Comparison of ENCODE assay signal across 18 cellular contexts in the genomic region with DNA sequence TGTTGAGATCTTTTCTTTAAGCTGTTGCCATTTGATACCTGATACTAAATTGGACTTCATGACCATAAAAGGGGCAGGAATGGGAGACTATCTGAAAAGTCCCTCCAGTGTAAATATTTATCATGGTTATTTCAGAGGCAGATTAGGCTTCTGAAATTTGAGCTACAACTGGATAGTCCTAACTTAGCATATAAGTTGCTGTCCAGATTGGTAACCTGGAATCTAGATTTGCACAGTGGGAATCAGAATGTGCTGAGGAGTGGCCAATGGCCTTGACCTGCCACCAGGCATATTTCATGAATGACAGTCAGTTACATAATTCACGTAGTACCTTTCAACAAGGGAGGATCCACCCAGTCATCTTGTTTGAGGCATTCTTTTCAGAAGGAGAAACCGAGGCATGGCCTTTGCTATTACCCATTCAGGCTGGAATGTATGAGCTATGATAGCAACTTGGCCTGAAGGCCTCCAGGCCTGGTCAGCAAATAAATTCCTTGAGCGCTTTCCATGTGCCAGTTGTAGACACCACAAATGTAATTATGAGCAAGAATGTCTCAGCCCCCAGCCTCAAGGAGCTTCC.
DNase-seq lines count a peak whose midpoint lies in the region; ATAC-seq and TF ChIP-seq lines count a peak whose summit lies in the region.
"Had no signal": no experiment of that assay in that cellular context is flagged by ENCODE, and none has a peak within 500 bp of the region (broad histone marks: within the 10 kb centered on the region; RNA-seq: fewer than 3 reads in every experiment).

No MANE protein-coding gene starts in this region.

- no peaks in the 10 kb centered on the region for H3K9me3 Mint-ChIP-seq in mesothelial cell of epicardium

- H3K4me3 Mint-ChIP-seq in mesothelial cell of epicardium = no peak overlapping the region
- H3K4me3 Mint-ChIP-seq: WTC11 had no signal

- TF ChIP-seq POLR2A in vagina (IDR thresholded peaks at IDR 0.05) = no peak

- H3K4me1 ChIP-seq in ascending aorta = peaks cover 10 to 18% of the 10 kb centered on the region in 2 donors
- peaks cover 0 to 26% (median 15%) of the 10 kb centered on the region in 5 donors for H3K4me1 ChIP-seq in subcutaneous abdominal adipose tissue (ENCODE audit: control insufficient read depth in 5 of 5, insufficient read depth in 5 of 5, low read length in 5 of 5)
- H3K4me1 ChIP-seq in left lung = no peaks in the 10 kb centered on the region
- H3K4me1 ChIP-seq in vagina = no peaks in the 10 kb centered on the region

- H3K9me3 ChIP-seq in ascending aorta = no peaks in the 10 kb centered on the region
- no peaks in the 10 kb centered on the region for H3K9me3 ChIP-seq in subcutaneous abdominal adipose tissue (ENCODE audit: control insufficient read depth in 5 of 5, low read length in 5 of 5)
- H3K9me3 ChIP-seq in left lung = no peaks in the 10 kb centered on the region
- no peaks in the 10 kb centered on the region for H3K9me3 ChIP-seq in vagina
- H3K9me3 ChIP-seq: neutrophil had no signal

- no peaks in the 10 kb centered on the region for H3K27me3 Mint-ChIP-seq in mesothelial cell of epicardium (ENCODE audit: low read depth)

- DNase-seq in NCI-H2196 treated with DMSO at 0.1 percent for 48 hours (lab: John Stamatoyannopoulos, UW; ENCODE audit: unreplicated experiment) (peak; percentile 11), NCI-H2196 (lab: John Stamatoyannopoulos, UW; ENCODE audit: unreplicated experiment) (no peak), ascending aorta (ENCODE audit: low spot score in 2 of 2) (no peak), mesothelial cell of epicardium (ENCODE audit: low spot score in 2 of 2, unreplicated experiment in 2 of 2) (no peak), left lung (no peak), vagina (ENCODE audit: extremely low spot score in 2 of 2) (no peak)
- DNase-seq: ACHN; activated effector memory CD4-positive, alpha-beta T cell treated with Interleukin-2 at 50 U/mL for 16 hours; anterior cingulate cortex; erythroblast; glutamatergic neuron; NCI-H524 treated with DMSO at 0.1 percent for 48 hours; stimulated activated CD4-positive, alpha-beta T cell treated with anti-CD3 and anti-CD28 coated beads, Interleukin-4, amount 100 ng/mL, for 4 hours had no signal

- peaks cover 20% of the 10 kb centered on the region for H3K4me1 Mint-ChIP-seq in mesothelial cell of epicardium

- no peaks in the 10 kb centered on the region for H3K36me3 ChIP-seq in ascending aorta
- H3K36me3 ChIP-seq in subcutaneous abdominal adipose tissue (ENCODE audit: control insufficient read depth in 5 of 5, insufficient read depth in 5 of 5, low read length in 5 of 5) = peaks cover 0 to 10% (median 5%) of the 10 kb centered on the region in 5 donors
- H3K36me3 ChIP-seq in left lung = no peaks in the 10 kb centered on the region
- no peaks in the 10 kb centered on the region for H3K36me3 ChIP-seq in vagina

- H3K9ac ChIP-seq in subcutaneous abdominal adipose tissue (ENCODE audit: low read length in 5 of 5) = no peak overlapping the region

- H3K27me3 ChIP-seq in ascending aorta (no peaks in the 10 kb centered on the region), subcutaneous abdominal adipose tissue (ENCODE audit: control insufficient read depth in 5 of 5, insufficient read depth in 4 of 5, low read length in 5 of 5) (no peaks in the 10 kb centered on the region), left lung (no peaks in the 10 kb centered on the region), vagina (no peaks in the 10 kb centered on the region)
- H3K27me3 ChIP-seq: neutrophil had no signal

- peak overlapping the region; percentile 40 for H3K27ac Mint-ChIP-seq in mesothelial cell of epicardium
- H3K27ac Mint-ChIP-seq: WTC11 had no signal

- intact Hi-C loops in ascending aorta (cut with DNase I) = loop anchor here (2.0 kb wide), 1 partner anchor 14 kb away; no protein-coding TSS in a partner anchor
- intact Hi-C loops in left lung (cut with DNase I) = no loop called here
- intact Hi-C loops in vagina (cut with DNase I) = no loop called here

- ATAC-seq in left lung (no peak), GM21423 (IDR thresholded peaks at IDR 0.05; ENCODE audit: unreplicated experiment) (no peak)
- ATAC-seq: WTC11 had no signal

- peak overlapping the region; percentile 59 to 73 for H3K27ac ChIP-seq in ascending aorta
- H3K27ac ChIP-seq in subcutaneous abdominal adipose tissue (ENCODE audit: low read depth, low read length) = peak overlapping the region; percentile 3
- H3K27ac ChIP-seq in left lung = no peak overlapping the region
- H3K27ac ChIP-seq in vagina = no peak overlapping the region
- H3K27ac ChIP-seq: neutrophil, RWPE1 had no signal

- H3K4me3 ChIP-seq in ascending aorta (no peak overlapping the region), subcutaneous abdominal adipose tissue (ENCODE audit: low read depth in 1 of 5, low read length in 5 of 5) (no peak overlapping the region), left lung (no peak overlapping the region), vagina (no peak overlapping the region)

- peaks cover 9% of the 10 kb centered on the region for H3K36me3 Mint-ChIP-seq in mesothelial cell of epicardium

- TF ChIP-seq CTCF in ascending aorta (IDR thresholded peaks at IDR 0.05) = no peak
- no peak for TF ChIP-seq CTCF in mesothelial cell of epicardium (IDR thresholded peaks at IDR 0.05; ENCODE audit: unreplicated experiment)
- no peak for TF ChIP-seq CTCF in left lung (IDR thresholded peaks at IDR 0.05)
- no peak for TF ChIP-seq CTCF in vagina (IDR thresholded peaks at IDR 0.05)

Comparison
In these comparisons a context has a peak if more than half of its experiments do, and no peak if none do; other contexts are left out.
1. H3K27ac ChIP-seq: peak in ascending aorta (2 of 2) and subcutaneous abdominal adipose tissue (single experiment); none in left lung (0 of 2) and vagina (single experiment).